ENCODE assay signal across 20 cellular contexts in genomic region chr17:1082579-1082978, GRCh38.
A peak's percentile ranks its signal among the peaks of the same experiment; 100 is the strongest.
DNase-seq lines count a peak whose midpoint lies in the region; ATAC-seq and TF ChIP-seq lines count a peak whose summit lies in the region.
"Had no signal": no experiment of that assay in that cellular context is flagged by ENCODE, and none has a peak within 500 bp of the region (broad histone marks: within the 10 kb centered on the region; RNA-seq: fewer than 3 reads in every experiment).

No MANE protein-coding gene starts in this region.

- no peaks in the 10 kb centered on the region for H3K9me2 ChIP-seq in SK-N-SH

- WGBS in SK-N-SH (ENCODE audit: low lambda C conversion rate) = 50% methylated on average over 8 of the region's 8 CpGs
- WGBS in stomach, 5 donors = 22 to 54% (median 29%) methylated on average over 8 of the region's 8 CpGs
- WGBS in aorta, 2 donors = 78 to 80% methylated on average over 8 of the region's 8 CpGs

- POLR2A ChIA-PET in SK-N-SH (lab: Yijun Ruan, JAX) = interaction anchor here (0.6 kb wide), 1 partner anchor 10 kb away, joined by 3 read pairs; no protein-coding TSS in a partner anchor

- H3K4me1 ChIP-seq in SK-N-SH (ENCODE audit: control insufficient read depth in 1 of 2, insufficient read depth in 2 of 2, low read depth in 1 of 2, low read length in 1 of 2) (peaks cover 33 to 38% of the 10 kb centered on the region in 2 experiments; a peak in 3 of 4 replicates), stomach (peaks cover 43 to 69% (median 62%) of the 10 kb centered on the region in 4 donors), aorta (ENCODE audit: control insufficient read depth in 1 of 2, insufficient read depth in 2 of 2, low read length in 2 of 2) (no peaks in the 10 kb centered on the region)

- ATAC-seq in SK-N-SH treated with all-trans-retinoic acid at 6 μM for 48 hours (no peak), aorta (ENCODE audit: low FRiP score) (no peak), HG03135 (IDR thresholded peaks at IDR 0.05; ENCODE audit: unreplicated experiment) (no peak)
- ATAC-seq: activated CD4-positive, CD25-positive, alpha-beta regulatory T cell treated with anti-CD3 and anti-CD28 coated beads, Interleukin-2, amount 50 U/mL, for 24 hours; activated CD8-positive, alpha-beta memory T cell treated with anti-CD3 and anti-CD28 coated beads, Interleukin-2, amount 10 ng/mL, durations not matched to agents 7 days and 5 days; heart left ventricle had no signal

- intact Hi-C loops in stomach (cut with DNase I; ENCODE audit: low total_unique reads) = no loop called here
- intact Hi-C loops in aorta (cut with DNase I) = no loop called here

- H3K4me3 ChIP-seq in SK-N-SH (ENCODE audit: low read depth in 2 of 2, low read length in 1 of 2) (no peak overlapping the region), fibroblast of the aortic adventitia (ENCODE audit: low read depth, low read length) (no peak overlapping the region), stomach (no peak overlapping the region), aorta (ENCODE audit: low read length in 2 of 2) (no peak overlapping the region)
- H3K4me3 ChIP-seq: heart left ventricle had no signal

- TF ChIP-seq RAD21 in SK-N-SH (IDR thresholded peaks at IDR 0.05; ENCODE audit: low read length) = no peak

- peak in 1 of 2 experiments; percentile 55; a peak in 1 of 4 replicates for TF ChIP-seq EP300 in SK-N-SH (IDR thresholded peaks at IDR 0.05; ENCODE audit: borderline replicate concordance in 1 of 2, low read depth in 1 of 2, low read length in 1 of 2)
- no peak for TF ChIP-seq EP300 in stomach (IDR thresholded peaks at IDR 0.05)

- no peak overlapping the region for H2AFZ ChIP-seq in SK-N-SH (ENCODE audit: low read depth)

- DNase-seq in SK-N-SH = no peak
- DNase-seq in amniotic epithelial cell (ENCODE audit: low read depth) = peak; percentile 45
- peak; percentile 62 for DNase-seq in fibroblast of the aortic adventitia (ENCODE audit: low read depth)
- DNase-seq in stomach = peak; percentile 80
- no peak for DNase-seq in NCI-H2227 (lab: John Stamatoyannopoulos, UW; ENCODE audit: unreplicated experiment)
- no peak for DNase-seq in aorta
- DNase-seq: activated CD8-positive, alpha-beta memory T cell treated with anti-CD3 and anti-CD28 coated beads, Interleukin-2, amount 10 ng/mL, durations not matched to agents 7 days and 5 days; activated gamma-delta T cell; caudate nucleus; CD8-positive, alpha-beta memory T cell; GF-D8; Kasumi-1; NCI-H187; NCI-H524 treated with DMSO at 0.1 percent for 48 hours; OCI-M1 had no signal

- H3K27me3 ChIP-seq in SK-N-SH (ENCODE audit: insufficient read depth) (no peaks in the 10 kb centered on the region), stomach (no peaks in the 10 kb centered on the region), aorta (ENCODE audit: control insufficient read depth in 1 of 2, insufficient read depth in 2 of 2, low read length in 1 of 2) (no peaks in the 10 kb centered on the region)
- H3K27me3 ChIP-seq: heart left ventricle had no signal

- H3K27ac ChIP-seq in SK-N-SH (ENCODE audit: low read depth in 2 of 2, low read length in 1 of 2) (peak overlapping the region in 1 of 2 experiments; percentile 76; a peak in 2 of 4 replicates), stomach (peak overlapping the region; percentile 55 to 84 (median 79)), aorta (ENCODE audit: low read depth in 1 of 2, low read length in 2 of 2) (no peak overlapping the region)
- H3K27ac ChIP-seq: 22Rv1 had no signal

- H3K9ac ChIP-seq in SK-N-SH = no peak overlapping the region

- TF ChIP-seq CTCF in SK-N-SH (IDR thresholded peaks at IDR 0.05) = no peak
- TF ChIP-seq CTCF in fibroblast of the aortic adventitia (IDR thresholded peaks at IDR 0.05; ENCODE audit: insufficient read depth, low read length) = no peak
- no peak for TF ChIP-seq CTCF in stomach (IDR thresholded peaks at IDR 0.05)

- peak overlapping the region; percentile 19; the same call in 1 of the 2 replicates for H3K4me2 ChIP-seq in SK-N-SH

- H3K79me2 ChIP-seq in SK-N-SH (ENCODE audit: insufficient read depth) = peaks cover 20% of the 10 kb centered on the region

- H3K9me3 ChIP-seq in SK-N-SH (no peaks in the 10 kb centered on the region), stomach (no peaks in the 10 kb centered on the region), aorta (ENCODE audit: control insufficient read depth, low read length) (no peaks in the 10 kb centered on the region)
- H3K9me3 ChIP-seq: heart left ventricle had no signal

- H3F3A ChIP-seq in SK-N-SH (replicated peaks; ENCODE audit: insufficient read depth) = peaks cover 21% of the 10 kb centered on the region

- H4K20me1 ChIP-seq in SK-N-SH (ENCODE audit: insufficient read depth) = peaks cover 13% of the 10 kb centered on the region

- peaks cover 3 to 36% of the 10 kb centered on the region in 2 experiments for H3K36me3 ChIP-seq in SK-N-SH (replicated peaks in 1 of 2; ENCODE audit: control insufficient read depth in 1 of 2, insufficient read depth in 2 of 2, low read length in 1 of 2)
- peaks cover 20 to 65% (median 61%) of the 10 kb centered on the region in 4 donors for H3K36me3 ChIP-seq in stomach
- peaks cover 0 to 3% of the 10 kb centered on the region in 2 donors for H3K36me3 ChIP-seq in aorta (ENCODE audit: control insufficient read depth in 1 of 2, insufficient read depth in 2 of 2, low read length in 1 of 2)

- CTCF ChIA-PET in SK-N-SH (lab: Yijun Ruan, JAX) = interaction anchor here (0.6 to 1.5 kb wide), 2 partner anchors 11 to 26 kb away, joined by 3 to 7 read pairs; no protein-coding TSS in a partner anchor

- TF ChIP-seq POLR2A in stomach (IDR thresholded peaks at IDR 0.05) = no peak

TF ChIP-seq in SK-N-SH, 30 proteins besides CTCF, POLR2A, EP300 and RAD21 (continues in another document):
- TF ChIP-seq POLR2AphosphoS5 (IDR thresholded peaks at IDR 0.05; ENCODE audit: low read depth, low read length) (no peak), PBX3 (IDR thresholded peaks at IDR 0.05) (peak; percentile 64), SIN3A (IDR thresholded peaks at IDR 0.05; ENCODE audit: borderline replicate concordance, low read depth, low read length) (no peak)

TF ChIP-seq in SK-N-SH treated with all-trans-retinoic acid at 6 μM for 48 hours, 23 proteins besides CTCF, POLR2A, EP300 and RAD21 (continues in another document):
- TF ChIP-seq ZNF70 (CRISPR knock-in tag; IDR thresholded peaks at IDR 0.05) = no peak
- TF ChIP-seq ZNF8 (CRISPR knock-in tag; IDR thresholded peaks at IDR 0.05) = no peak
- TF ChIP-seq CSRNP3 (CRISPR knock-in tag; IDR thresholded peaks at IDR 0.05) = no peak
- no peak for TF ChIP-seq ISL1 (CRISPR knock-in tag; IDR thresholded peaks at IDR 0.05)
- no peak for TF ChIP-seq PATZ1 (CRISPR knock-in tag; IDR thresholded peaks at IDR 0.05; ENCODE audit: borderline replicate concordance)
- no peak for TF ChIP-seq TSHZ2 (CRISPR knock-in tag; IDR thresholded peaks at IDR 0.05)
- no peak for TF ChIP-seq CSDC2 (CRISPR knock-in tag; IDR thresholded peaks at IDR 0.05)
- TF ChIP-seq PPARA (CRISPR knock-in tag; IDR thresholded peaks at IDR 0.05; ENCODE audit: borderline replicate concordance) = no peak
- no peak for TF ChIP-seq SNAI2 (CRISPR knock-in tag; IDR thresholded peaks at IDR 0.05)
- TF ChIP-seq GLIS3 (CRISPR knock-in tag; IDR thresholded peaks at IDR 0.05) = no peak

Comparison
In these comparisons a context has a peak if more than half of its experiments do, and no peak if none do; other contexts are left out.
1. DNase-seq: peak in amniotic epithelial cell (single experiment), fibroblast of the aortic adventitia (single experiment) and stomach (single experiment); none in SK-N-SH (single experiment), NCI-H2227 (single experiment) and aorta (0 of 2).
2. H3K27ac ChIP-seq: peak in stomach (5 of 5); none in aorta (0 of 2).